10 cellular contexts compared by ENCODE assay signal in genomic region chr4:5003918-5004317, GRCh38. TPM values are rescaled to one million over a fixed set of nuclear protein-coding genes. Genes with fewer than 3 reads are reported as not detected.
"Had no signal": no experiment of that assay in that cellular context is flagged by ENCODE, and none has a peak within 500 bp of the region (broad histone marks: within the 10 kb centered on the region; RNA-seq: fewer than 3 reads in every experiment).

No MANE protein-coding gene starts in this region.

- FAIRE-seq: H1, H54 had no signal

- H3K9me3 ChIP-seq: HAP-1 had no signal

- H3K4me3 ChIP-seq: GM23248, GM23338, HAP-1 had no signal

- H2AFZ ChIP-seq: GM23248, GM23338 had no signal

- DNase-seq: GM23248, GOT3, H7, HCEC 1CT, HFFc6 had no signal

- H3K4me2 ChIP-seq: GM23338 had no signal

- H3K27ac ChIP-seq: GM23248 had no signal

- H3K9ac ChIP-seq: GM23248 had no signal

- H3K4me3 Mint-ChIP-seq: GM23338, HFFc6 had no signal

- H3K36me3 ChIP-seq: HAP-1 had no signal

- H3K4me1 ChIP-seq: HAP-1 had no signal

- H3K27ac Mint-ChIP-seq: GM23338, HFFc6 had no signal

- ATAC-seq: GM23338, HCT116 had no signal

- H3K9me3 Mint-ChIP-seq: GM23338, HFFc6 had no signal

RNA-seq across cellular contexts. Expression of gene CYTL1, which starts 15.3 kb away (rescaled TPM):
- total RNA-seq: GM23248, HFFc6 had no signal
